In genomic region chr12:54858562-54858961, GRCh38 we compare ENCODE assay signal across 29 cellular contexts. TPM values are rescaled to one million over a fixed set of nuclear protein-coding genes. Genes with fewer than 3 reads are reported as not detected.
DNase-seq lines count a peak whose midpoint lies in the region; ATAC-seq, FAIRE-seq and TF ChIP-seq lines count a peak whose summit lies in the region.
"Had no signal": no experiment of that assay in that cellular context is flagged by ENCODE, and none has a peak within 500 bp of the region (broad histone marks: within the 10 kb centered on the region; RNA-seq: fewer than 3 reads in every experiment).

No MANE protein-coding gene starts in this region.

- ATAC-seq in activated naive CD8-positive, alpha-beta T cell treated with anti-CD3 and anti-CD28 coated beads, Interleukin-2, amount 50 U/mL, for 24 hours, result peak; percentile 50
- ATAC-seq in GM18868 (IDR thresholded peaks at IDR 0.05; ENCODE audit: unreplicated experiment), result peak; percentile 44
- no peak for ATAC-seq in HG03565 (IDR thresholded peaks at IDR 0.05; ENCODE audit: unreplicated experiment)
- ATAC-seq: PC-3 had no signal

- H3K4me1 ChIP-seq in keratinocyte (ENCODE audit: control insufficient read depth, extremely low read depth, insufficient read depth, low read length) (no peaks in the 10 kb centered on the region), thyroid gland (no peaks in the 10 kb centered on the region)

- no peaks in the 10 kb centered on the region for H3K79me2 ChIP-seq in keratinocyte (ENCODE audit: control insufficient read depth, insufficient read depth, low read length)

- intact Hi-C loops in thyroid gland (cut with DNase I), result loop anchor here (10.0 kb wide), 1 partner anchor 96 kb away; no protein-coding TSS in a partner anchor

- H3K27ac Mint-ChIP-seq in activated naive CD8-positive, alpha-beta T cell treated with anti-CD3 and anti-CD28 coated beads, Interleukin-2, amount 50 U/mL, for 24 hours, result no peak overlapping the region
- no peak overlapping the region for H3K27ac Mint-ChIP-seq in activated naive CD8-positive, alpha-beta T cell treated with anti-CD3 and anti-CD28 coated beads for 36 hours
- H3K27ac Mint-ChIP-seq: CD8-positive, alpha-beta memory T cell; GM23338; IgD-negative memory B cell had no signal

- TF ChIP-seq POLR2A in thyroid gland (IDR thresholded peaks at IDR 0.05), result no peak

- WGBS in thyroid gland, 2 donors, result 38% methylated on average over 1 of the region's 1 CpG

- peak; percentile 26 for FAIRE-seq in keratinocyte (lab: Jason Lieb, UNC)
- FAIRE-seq: GM18507 had no signal

- H3K27ac ChIP-seq in keratinocyte (ENCODE audit: control insufficient read depth, insufficient read depth, low read length) (no peak overlapping the region), thyroid gland (no peak overlapping the region)
- H3K27ac ChIP-seq: SK-N-MC had no signal

- H3K27me3 ChIP-seq in keratinocyte (ENCODE audit: control insufficient read depth, extremely low read depth, insufficient read depth, low read length) (no peaks in the 10 kb centered on the region), thyroid gland (no peaks in the 10 kb centered on the region)

- H3K9me3 Mint-ChIP-seq in activated naive CD8-positive, alpha-beta T cell treated with anti-CD3 and anti-CD28 coated beads, Interleukin-2, amount 50 U/mL, for 24 hours, result no peaks in the 10 kb centered on the region
- H3K9me3 Mint-ChIP-seq in activated naive CD8-positive, alpha-beta T cell treated with anti-CD3 and anti-CD28 coated beads for 36 hours, result no peaks in the 10 kb centered on the region
- H3K9me3 Mint-ChIP-seq: CD8-positive, alpha-beta memory T cell; GM23338 had no signal

- no peak overlapping the region for H3K4me3 Mint-ChIP-seq in activated naive CD8-positive, alpha-beta T cell treated with anti-CD3 and anti-CD28 coated beads, Interleukin-2, amount 50 U/mL, for 24 hours
- H3K4me3 Mint-ChIP-seq in activated naive CD8-positive, alpha-beta T cell treated with anti-CD3 and anti-CD28 coated beads for 36 hours, result no peak overlapping the region
- H3K4me3 Mint-ChIP-seq: CD8-positive, alpha-beta memory T cell; GM23338; IgD-negative memory B cell had no signal

- H3K9ac ChIP-seq in keratinocyte (ENCODE audit: control insufficient read depth, extremely low read depth, insufficient read depth, low read length), result no peak overlapping the region

- no peaks in the 10 kb centered on the region for H3K36me3 ChIP-seq in keratinocyte (ENCODE audit: control insufficient read depth in 2 of 2, extremely low read depth in 1 of 2, insufficient read depth in 2 of 2, low read length in 2 of 2)
- H3K36me3 ChIP-seq in thyroid gland, result no peaks in the 10 kb centered on the region

- no peaks in the 10 kb centered on the region for H4K20me1 ChIP-seq in keratinocyte (ENCODE audit: control insufficient read depth, extremely low read depth, insufficient read depth, low read length)

- H3K36me3 Mint-ChIP-seq in activated naive CD8-positive, alpha-beta T cell treated with anti-CD3 and anti-CD28 coated beads, Interleukin-2, amount 50 U/mL, for 24 hours (ENCODE audit: low read depth), result no peaks in the 10 kb centered on the region
- H3K36me3 Mint-ChIP-seq in activated naive CD8-positive, alpha-beta T cell treated with anti-CD3 and anti-CD28 coated beads for 36 hours, result no peaks in the 10 kb centered on the region
- H3K36me3 Mint-ChIP-seq: CD8-positive, alpha-beta memory T cell had no signal

- H3K4me1 Mint-ChIP-seq in activated naive CD8-positive, alpha-beta T cell treated with anti-CD3 and anti-CD28 coated beads, Interleukin-2, amount 50 U/mL, for 24 hours, result peaks cover 55% of the 10 kb centered on the region
- H3K4me1 Mint-ChIP-seq in activated naive CD8-positive, alpha-beta T cell treated with anti-CD3 and anti-CD28 coated beads for 36 hours, result peaks cover 26% of the 10 kb centered on the region

- H3K9me3 ChIP-seq in keratinocyte (ENCODE audit: control insufficient read depth, low read depth, low read length) (no peaks in the 10 kb centered on the region), thyroid gland (no peaks in the 10 kb centered on the region)

- dilution Hi-C loops in keratinocyte (cut with MboI; ENCODE audit: extremely low pct_ligation_motif_present, low sequenced_read_pairs), result no loop called here

- no peaks in the 10 kb centered on the region for H3K9me1 ChIP-seq in keratinocyte (ENCODE audit: control insufficient read depth, extremely low read depth, insufficient read depth, low read length)

- H2AFZ ChIP-seq in keratinocyte (ENCODE audit: control insufficient read depth, low read length), result no peak overlapping the region
- H2AFZ ChIP-seq: GM23338 had no signal

- no peak overlapping the region for H3K4me2 ChIP-seq in keratinocyte (ENCODE audit: control insufficient read depth, extremely low read depth, insufficient read depth, low read depth, low read length)
- H3K4me2 ChIP-seq: GM23338 had no signal

- no peak overlapping the region for H3K4me3 ChIP-seq in keratinocyte (ENCODE audit: control insufficient read depth in 2 of 3, extremely low read depth in 1 of 3, insufficient read depth in 2 of 3, low read depth in 1 of 3, low read length in 3 of 3)
- H3K4me3 ChIP-seq in thyroid gland (replicated peaks in 1 of 3), result no peak overlapping the region
- H3K4me3 ChIP-seq: GM23338, SK-N-MC had no signal

- TF ChIP-seq CTCF in keratinocyte (optimal IDR thresholded peaks at IDR 0.05 in 1 of 3, IDR thresholded peaks at IDR 0.05 in 1 of 3, conservative IDR thresholded peaks at IDR 0.05 in 1 of 3; ENCODE audit: extremely low read depth in 1 of 3, insufficient read depth in 2 of 3, low read length in 3 of 3), result no peak
- no peak for TF ChIP-seq CTCF in thyroid gland (IDR thresholded peaks at IDR 0.05)

- peak; percentile 14 for DNase-seq in activated CD4-positive, alpha-beta T cell treated with anti-CD3 and anti-CD28 coated beads for 48 hours
- no peak for DNase-seq in activated CD4-positive, alpha-beta T cell treated with anti-CD3 and anti-CD28 coated beads, Interleukin-2, amount 50 U/mL, for 4 hours
- no peak for DNase-seq in activated naive CD8-positive, alpha-beta T cell treated with anti-CD3 and anti-CD28 coated beads, Interleukin-2, amount 50 U/mL, for 24 hours
- DNase-seq in activated naive CD8-positive, alpha-beta T cell treated with anti-CD3 and anti-CD28 coated beads for 36 hours, result no peak
- DNase-seq in keratinocyte (ENCODE audit: low read depth, low spot score) (no peak), thyroid gland (no peak)
- DNase-seq: 8988T; AML-193; C1 segment of cervical spinal cord; Calu3; CD8-positive, alpha-beta memory T cell; DMS153; HCEC 1CT; MV-4-11; NCI-H1105 treated with DMSO at 0.1 percent for 48 hours; NCI-H2081; NCI-H2171 treated with DMSO at 0.1 percent for 48 hours; NCI-H526; PC-3; RPMI8226; SHP77 treated with DMSO at 0.1 percent for 48 hours had no signal

- peaks cover 12% of the 10 kb centered on the region for H3K27me3 Mint-ChIP-seq in activated naive CD8-positive, alpha-beta T cell treated with anti-CD3 and anti-CD28 coated beads, Interleukin-2, amount 50 U/mL, for 24 hours
- H3K27me3 Mint-ChIP-seq in activated naive CD8-positive, alpha-beta T cell treated with anti-CD3 and anti-CD28 coated beads for 36 hours, result peaks cover 11% of the 10 kb centered on the region

RNA-seq across cellular contexts. Expression of gene MUCL1, which starts 4.2 kb away (rescaled TPM):
- total RNA-seq in activated naive CD8-positive, alpha-beta T cell treated with anti-CD3 and anti-CD28 coated beads for 36 hours, result not detected
- 1.1 to 2.9 TPM (median 1.4 TPM) in 3 replicates for polyA plus RNA-seq in keratinocyte
- polyA plus RNA-seq in keratinocyte (2011; ENCODE audit: low read depth), result 2.7 TPM
- 1.3 and 5.1 TPM in 2 replicates for polyA plus RNA-seq in keratinocyte (2011; cell fraction: cytosol; rRNA removed)
- 2.0 and 4.2 TPM in 2 replicates for polyA plus RNA-seq in keratinocyte (2011; cell fraction: nucleus; rRNA removed)
- 0.85 and 27.2 TPM in 2 replicates for polyA plus RNA-seq in keratinocyte (2012; ENCODE audit: low replicate concordance)
- 2.5 TPM in 1 of 3 replicates, not detected in the others for polyA minus RNA-seq in keratinocyte
- polyA minus RNA-seq in keratinocyte (2011; cell fraction: cytosol; rRNA and poly(A)+ RNA removed), result not detected
- polyA minus RNA-seq in keratinocyte (2011; cell fraction: nucleus; rRNA and poly(A)+ RNA removed), result 1.4 TPM in 1 of 2 replicates, not detected in the other
- total RNA-seq in thyroid gland, result not detected
- total RNA-seq: Calu3; CD8-positive, alpha-beta memory T cell; G401; GM23338; PC-3 had no signal
- polyA plus RNA-seq: AG04450; CD8-positive, alpha-beta memory T cell; GM23338; IgD-negative memory B cell had no signal
